Comparison of ENCODE assay signal across 23 cellular contexts in the genomic region with DNA sequence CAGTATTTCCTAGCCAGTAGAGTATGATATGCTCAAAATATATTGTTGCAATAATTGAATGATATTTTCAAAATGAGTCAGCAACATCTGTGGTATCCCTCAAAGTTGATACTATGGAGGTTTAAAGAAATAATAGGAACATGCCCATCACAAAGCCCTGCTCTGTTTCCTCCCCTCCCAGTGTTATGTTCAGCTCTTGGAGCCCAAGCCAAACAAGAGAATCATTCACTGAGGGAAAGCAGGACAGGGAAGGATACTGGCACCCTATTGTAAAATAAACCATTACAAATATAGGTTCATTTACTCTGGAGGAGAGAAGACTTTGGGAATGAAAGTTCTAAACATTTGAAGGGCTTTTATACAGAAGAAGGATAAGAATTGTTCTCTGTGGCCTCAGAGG. TPM values are rescaled to one million over a fixed set of nuclear protein-coding genes. Genes with fewer than 3 reads are reported as not detected.
DNase-seq lines count a peak whose midpoint lies in the region; ATAC-seq lines count a peak whose summit lies in the region.
"Had no signal": no experiment of that assay in that cellular context is flagged by ENCODE, and none has a peak within 500 bp of the region (broad histone marks: within the 10 kb centered on the region; RNA-seq: fewer than 3 reads in every experiment).

No MANE protein-coding gene starts in this region.

- in situ Hi-C loops in SK-MEL-5 (cut with HindIII; ENCODE audit: low pct_unique_long_range_greater_than_20kb, low sequenced_read_pairs): no loop called here

- no peak for ATAC-seq in HG02884 (IDR thresholded peaks at IDR 0.05; ENCODE audit: unreplicated experiment)

- DNase-seq in SK-MEL-5 (ENCODE audit: low read depth, low spot score) (peak; percentile 69), foreskin melanocyte (peak; percentile 59), midbrain (lab: John Stamatoyannopoulos, UW) (peak; percentile 27), superior temporal gyrus (ENCODE audit: extremely low spot score) (peak; percentile 42), nucleus accumbens (lab: John Stamatoyannopoulos, UW) (no peak), AG08396 (ENCODE audit: low spot score) (no peak)
- no peak for DNase-seq in activated CD4-positive, CD25-positive, alpha-beta regulatory T cell treated with anti-CD3 and anti-CD28 coated beads, Interleukin-2, amount 50 U/mL, for 72 hours
- DNase-seq: AML-193; BE2C; Calu3; CD4-positive, alpha-beta T cell; CD8-positive, alpha-beta memory T cell; COR-L47; DMS53; DMS79 treated with DMSO at 0.1 percent for 48 hours; GF-D8; GOT3 had no signal

RNA-seq across cellular contexts. Expression of gene SORCS3, which starts 37.6 kb away (rescaled TPM):
- 0.03 and 0.05 TPM in 2 replicates for total RNA-seq in SK-MEL-5 (2014; rRNA removed; shearing (Covaris generic))
- polyA plus RNA-seq in SK-MEL-5 (2015; cell fraction: cytosol; rRNA removed): 0.01 and 0.13 TPM in 2 replicates
- 0.18 and 0.21 TPM in 2 replicates for polyA plus RNA-seq in SK-MEL-5 (2015; cell fraction: nucleus; rRNA removed)
- total RNA-seq: A172; A673; Calu3; CD8-positive, alpha-beta memory T cell; Daoy; G401 had no signal
- polyA plus RNA-seq: CD14-positive monocyte; CD8-positive, alpha-beta memory T cell had no signal

Comparison
In these comparisons a context has a peak if more than half of its experiments do, and no peak if none do; other contexts are left out.
1. DNase-seq: peak in SK-MEL-5 (single experiment), foreskin melanocyte (single experiment), midbrain (single experiment) and superior temporal gyrus (single experiment); none in nucleus accumbens (0 of 56), AG08396 (single experiment) and activated CD4-positive, CD25-positive, alpha-beta regulatory T cell treated with anti-CD3 and anti-CD28 coated beads, Interleukin-2, amount 50 U/mL, for 72 hours (single experiment).